In genomic region chr15:100710213-100710612, GRCh38 we compare ENCODE assay signal across 15 cellular contexts.
"Had no signal": no experiment of that assay in that cellular context is flagged by ENCODE, and none has a peak within 500 bp of the region (broad histone marks: within the 10 kb centered on the region; RNA-seq: fewer than 3 reads in every experiment).

No MANE protein-coding gene starts in this region.

- ATAC-seq: activated naive CD4-positive, alpha-beta T cell treated with anti-CD3 and anti-CD28 coated beads, Interleukin-2, amount 50 U/mL, for 72 hours; naive thymus-derived CD4-positive, alpha-beta T cell had no signal

- H3K27me3 ChIP-seq: breast epithelium, esophagus squamous epithelium, sigmoid colon, stomach, thyroid gland had no signal

- H3K4me3 ChIP-seq: breast epithelium, esophagus squamous epithelium, psoas muscle, sigmoid colon, stomach, thyroid gland had no signal

- H3K9me3 Mint-ChIP-seq: activated B cell treated with CpG ODN at 0.5 μM for 24 hours had no signal

- H3K27ac Mint-ChIP-seq: activated B cell treated with CpG ODN at 0.5 μM for 24 hours; activated CD4-positive, alpha-beta T cell treated with anti-CD3 and anti-CD28 coated beads, Interleukin-2, amount 10 ng/mL, durations not matched to agents 7 days and 5 days; activated naive CD4-positive, alpha-beta T cell treated with anti-CD3 and anti-CD28 coated beads, Interleukin-2, amount 50 U/mL, for 72 hours; activated T-helper 2 cell treated with anti-CD3 and anti-CD28 coated beads, Interferon-gamma antibody, Interleukin-2, Interleukin-4, amounts not matched to agents 10 μg/mL and 5 μg/mL and 100 μg/mL, durations not matched to agents 14 hours and 24 hours and 36 hours; naive thymus-derived CD4-positive, alpha-beta T cell had no signal

- H3K36me3 ChIP-seq: breast epithelium, esophagus squamous epithelium, sigmoid colon, stomach, thyroid gland had no signal

- H3K4me1 Mint-ChIP-seq: activated B cell treated with CpG ODN at 0.5 μM for 24 hours; activated CD4-positive, alpha-beta T cell treated with anti-CD3 and anti-CD28 coated beads, Interleukin-2, amount 10 ng/mL, durations not matched to agents 7 days and 5 days had no signal

- DNase-seq: activated B cell treated with CpG ODN at 0.5 μM for 24 hours; activated CD4-positive, alpha-beta T cell treated with anti-CD3 and anti-CD28 coated beads, Interleukin-2, amount 10 ng/mL, durations not matched to agents 7 days and 5 days; esophagus squamous epithelium; foreskin fibroblast; glutamatergic neuron; naive thymus-derived CD4-positive, alpha-beta T cell; occipital lobe; psoas muscle; sigmoid colon; stimulated activated CD4-positive, alpha-beta T cell treated with anti-CD3 and anti-CD28 coated beads, Interleukin-2, amount 100 ng/mL, for 24 hours; stomach; thyroid gland had no signal

- H3K4me1 ChIP-seq: psoas muscle had no signal

- H3K4me3 Mint-ChIP-seq: activated B cell treated with CpG ODN at 0.5 μM for 24 hours; activated CD4-positive, alpha-beta T cell treated with anti-CD3 and anti-CD28 coated beads, Interleukin-2, amount 10 ng/mL, durations not matched to agents 7 days and 5 days; naive thymus-derived CD4-positive, alpha-beta T cell had no signal

- H3K27me3 Mint-ChIP-seq: activated B cell treated with CpG ODN at 0.5 μM for 24 hours had no signal

- H3K9me3 ChIP-seq: breast epithelium, esophagus squamous epithelium, psoas muscle, sigmoid colon, stomach, thyroid gland had no signal
